ENCODE assay signal across 16 cellular contexts in the genomic region with DNA sequence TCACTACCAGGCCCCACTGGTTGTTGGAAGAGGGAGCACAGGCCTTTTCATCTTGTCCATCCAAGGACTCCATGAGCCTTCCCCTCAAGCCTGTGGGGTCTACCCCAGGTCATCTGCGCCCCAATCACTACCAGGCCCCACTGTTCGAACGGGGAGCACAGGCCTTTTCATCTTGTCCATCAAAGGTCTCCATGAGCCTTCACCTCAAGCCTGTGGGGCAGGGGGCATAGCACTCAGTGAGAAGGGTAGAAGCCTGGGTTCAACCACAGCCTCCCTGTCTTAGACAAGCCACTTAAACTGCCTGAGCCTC.
"Had no signal": no experiment of that assay in that cellular context is flagged by ENCODE, and none has a peak within 500 bp of the region (broad histone marks: within the 10 kb centered on the region; RNA-seq: fewer than 3 reads in every experiment).

No MANE protein-coding gene starts in this region.

- H3K36me3 ChIP-seq: brain microvascular endothelial cell, stomach had no signal

- DNase-seq: activated B cell treated with CpG ODN at 0.5 μM for 24 hours; activated CD4-positive, alpha-beta T cell treated with anti-CD3 and anti-CD28 coated beads, Interleukin-2, amount 10 ng/mL, durations not matched to agents 24 days and 14 days; activated CD8-positive, alpha-beta T cell treated with anti-CD3 and anti-CD28 coated beads, Interleukin-2, amount 10 ng/mL, durations not matched to agents 7 days and 5 days; activated naive CD4-positive, alpha-beta T cell; activated T-cell treated with anti-CD3 and anti-CD28 coated beads for 4 hours; brain microvascular endothelial cell; cerebellar nuclear complex; dermis blood vessel endothelial cell; effector memory CD8-positive, alpha-beta T cell; foreskin melanocyte; kidney glomerular epithelial cell; natural killer cell; stomach; T-helper 2 cell had no signal

- H3K27me3 ChIP-seq: brain microvascular endothelial cell had no signal

- H3K27ac Mint-ChIP-seq: activated B cell treated with CpG ODN at 0.5 μM for 24 hours; activated CD4-positive, alpha-beta T cell treated with anti-CD3 and anti-CD28 coated beads, Interleukin-2, amount 10 ng/mL, durations not matched to agents 24 days and 14 days; activated CD8-positive, alpha-beta T cell treated with anti-CD3 and anti-CD28 coated beads, Interleukin-2, amount 10 ng/mL, durations not matched to agents 7 days and 5 days; effector memory CD8-positive, alpha-beta T cell; natural killer cell had no signal

- ATAC-seq: activated CD8-positive, alpha-beta T cell treated with anti-CD3 and anti-CD28 coated beads, Interleukin-2, amount 10 ng/mL, durations not matched to agents 7 days and 5 days; effector memory CD8-positive, alpha-beta T cell; natural killer cell had no signal

- H3K9me3 Mint-ChIP-seq: activated B cell treated with CpG ODN at 0.5 μM for 24 hours; activated CD4-positive, alpha-beta T cell treated with anti-CD3 and anti-CD28 coated beads, Interleukin-2, amount 10 ng/mL, durations not matched to agents 24 days and 14 days; effector memory CD8-positive, alpha-beta T cell; natural killer cell had no signal

- H3K4me3 Mint-ChIP-seq: activated B cell treated with CpG ODN at 0.5 μM for 24 hours; activated CD4-positive, alpha-beta T cell treated with anti-CD3 and anti-CD28 coated beads, Interleukin-2, amount 10 ng/mL, durations not matched to agents 24 days and 14 days; activated CD8-positive, alpha-beta T cell treated with anti-CD3 and anti-CD28 coated beads, Interleukin-2, amount 10 ng/mL, durations not matched to agents 7 days and 5 days; effector memory CD8-positive, alpha-beta T cell; natural killer cell had no signal

- H3K27ac ChIP-seq: brain microvascular endothelial cell, epithelial cell of prostate had no signal

- H3K4me3 ChIP-seq: skin epidermis, stomach had no signal

- H3K36me3 Mint-ChIP-seq: natural killer cell had no signal

- H3K4me1 Mint-ChIP-seq: activated B cell treated with CpG ODN at 0.5 μM for 24 hours had no signal

- H3K9me3 ChIP-seq: stomach had no signal
